8 cellular contexts compared by ENCODE assay signal in the genomic region with DNA sequence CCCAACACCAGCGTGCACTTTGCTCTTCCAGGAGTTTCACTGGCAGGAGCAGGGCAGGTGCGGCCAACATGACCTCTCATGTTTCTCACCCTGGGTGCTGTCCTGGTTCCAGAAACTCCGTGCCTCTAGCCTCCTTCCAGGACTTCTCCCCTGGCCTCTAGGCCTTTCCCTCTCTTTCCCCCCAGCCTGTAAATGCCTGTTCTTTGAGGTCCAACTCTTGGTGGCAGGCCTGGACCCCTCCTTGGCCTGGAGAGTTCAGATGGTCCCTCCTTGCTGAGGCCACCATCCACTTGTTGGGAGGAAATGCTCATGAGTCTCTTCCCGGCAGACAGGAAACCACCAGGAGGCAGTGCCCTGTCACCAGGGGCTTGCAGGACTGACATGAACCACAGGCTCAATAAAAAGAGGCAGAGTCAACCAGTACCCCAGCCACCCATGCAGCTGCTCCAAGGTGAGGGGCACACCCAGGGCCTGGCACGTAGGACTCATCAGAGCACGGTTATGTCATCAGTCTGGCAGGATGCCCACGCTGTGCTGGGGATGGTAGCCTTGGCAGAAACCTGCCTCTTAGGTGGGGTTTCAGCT. TPM values are rescaled to one million over a fixed set of nuclear protein-coding genes. Genes with fewer than 3 reads are reported as not detected.
DNase-seq lines count a peak whose midpoint lies in the region; ATAC-seq and TF ChIP-seq lines count a peak whose summit lies in the region.

No MANE protein-coding gene starts in this region.

- H3K4me1 Mint-ChIP-seq in activated naive CD8-positive, alpha-beta T cell treated with anti-CD3 and anti-CD28 coated beads, Interleukin-2, amount 50 U/mL, for 24 hours = peaks cover 11% of the 10 kb centered on the region

- peak overlapping the region; percentile 72 for H3K4me3 ChIP-seq in kidney epithelial cell (ENCODE audit: low read depth, low read length)
- no peak overlapping the region for H3K4me3 ChIP-seq in Karpas-422 (ENCODE audit: low read length)

- H3K27me3 ChIP-seq in kidney epithelial cell (ENCODE audit: control insufficient read depth, insufficient read depth, low read length) (no peaks in the 10 kb centered on the region), Karpas-422 (ENCODE audit: low read length) (no peaks in the 10 kb centered on the region)

- H3K9ac ChIP-seq in Karpas-422 (ENCODE audit: low read length) = no peak overlapping the region

- TF ChIP-seq CTCF in kidney epithelial cell (IDR thresholded peaks at IDR 0.05; ENCODE audit: insufficient read depth, low read length, poor library complexity, severe bottlenecking) (peak; percentile 39), GM13976 (IDR thresholded peaks at IDR 0.05; ENCODE audit: borderline replicate concordance, control extremely low read depth, extremely low read depth, insufficient read depth, missing control alignments) (no peak)

- no peaks in the 10 kb centered on the region for H4K20me1 ChIP-seq in Karpas-422 (ENCODE audit: insufficient read depth, low read depth, low read length)

- no peaks in the 10 kb centered on the region for H3K36me3 Mint-ChIP-seq in activated naive CD8-positive, alpha-beta T cell treated with anti-CD3 and anti-CD28 coated beads, Interleukin-2, amount 50 U/mL, for 24 hours (ENCODE audit: low read depth)

- H3K79me2 ChIP-seq in Karpas-422 (ENCODE audit: low read length) = no peaks in the 10 kb centered on the region

- DNase-seq in 8988T = peak; percentile 56
- peak; percentile 83 for DNase-seq in HT-29 (ENCODE audit: low spot score)
- DNase-seq in activated naive CD8-positive, alpha-beta T cell treated with anti-CD3 and anti-CD28 coated beads, Interleukin-2, amount 50 U/mL, for 24 hours = no peak
- no peak for DNase-seq in kidney epithelial cell (ENCODE audit: low read depth)
- no peak for DNase-seq in KG1 (lab: John Stamatoyannopoulos, UW)
- no peak for DNase-seq in Karpas-422
- DNase-seq in NOMO-1 (lab: John Stamatoyannopoulos, UW; ENCODE audit: unreplicated experiment in 2 of 2) = no peak
- no peak for DNase-seq in GM13976 (ENCODE audit: low spot score)

- H3K4me3 Mint-ChIP-seq in activated naive CD8-positive, alpha-beta T cell treated with anti-CD3 and anti-CD28 coated beads, Interleukin-2, amount 50 U/mL, for 24 hours = no peak overlapping the region

- in situ Hi-C loops in GM13976 (cut with MboI; ENCODE audit: low sequenced_read_pairs, unreplicated experiment) = no loop called here

- no peaks in the 10 kb centered on the region for H3K9me3 ChIP-seq in Karpas-422 (ENCODE audit: low read length)

- H3K9me3 Mint-ChIP-seq in activated naive CD8-positive, alpha-beta T cell treated with anti-CD3 and anti-CD28 coated beads, Interleukin-2, amount 50 U/mL, for 24 hours = peaks cover 14% of the 10 kb centered on the region

- no peak overlapping the region for H3K4me2 ChIP-seq in Karpas-422 (ENCODE audit: low read depth, low read length, poor library complexity, severe bottlenecking)

- H3K36me3 ChIP-seq in kidney epithelial cell (ENCODE audit: control insufficient read depth, insufficient read depth, low read length) = no peaks in the 10 kb centered on the region
- no peaks in the 10 kb centered on the region for H3K36me3 ChIP-seq in Karpas-422 (ENCODE audit: insufficient read depth, low read length)

- peaks cover 79% of the 10 kb centered on the region for H3K27me3 Mint-ChIP-seq in activated naive CD8-positive, alpha-beta T cell treated with anti-CD3 and anti-CD28 coated beads, Interleukin-2, amount 50 U/mL, for 24 hours

- ATAC-seq in activated naive CD8-positive, alpha-beta T cell treated with anti-CD3 and anti-CD28 coated beads, Interleukin-2, amount 50 U/mL, for 24 hours = peak; percentile 42

- H2AFZ ChIP-seq in Karpas-422 (ENCODE audit: low read length) = no peak overlapping the region

- H3K27ac ChIP-seq in Karpas-422 (ENCODE audit: low read length) = no peak overlapping the region

- no peak overlapping the region for H3K27ac Mint-ChIP-seq in activated naive CD8-positive, alpha-beta T cell treated with anti-CD3 and anti-CD28 coated beads, Interleukin-2, amount 50 U/mL, for 24 hours

- H3K9me2 ChIP-seq in Karpas-422 (replicated peaks; ENCODE audit: insufficient read depth, low read length) = no peaks in the 10 kb centered on the region

- no peaks in the 10 kb centered on the region for H3K4me1 ChIP-seq in Karpas-422 (ENCODE audit: low read length)

RNA-seq across cellular contexts. Expression of gene MALL, which starts 1.5 kb away (rescaled TPM):
- total RNA-seq in HT-29 (2014; rRNA removed; shearing (Covaris generic)) = 82.0 and 83.0 TPM in 2 replicates
- 6.1 and 7.5 TPM in 2 replicates for total RNA-seq in kidney epithelial cell
- not detected in 2 replicates for total RNA-seq in Karpas-422 (2014; rRNA removed; shearing (Covaris generic); ENCODE audit: low replicate concordance)

Comparison
In these comparisons a context has a peak if more than half of its experiments do, and no peak if none do; other contexts are left out.
1. DNase-seq: peak in 8988T (single experiment) and HT-29 (single experiment); none in activated naive CD8-positive, alpha-beta T cell treated with anti-CD3 and anti-CD28 coated beads, Interleukin-2, amount 50 U/mL, for 24 hours (single experiment), kidney epithelial cell (single experiment), KG1 (single experiment), Karpas-422 (single experiment), NOMO-1 (0 of 2) and GM13976 (single experiment).